ENCODE assay signal across 8 cellular contexts in the genomic region with DNA sequence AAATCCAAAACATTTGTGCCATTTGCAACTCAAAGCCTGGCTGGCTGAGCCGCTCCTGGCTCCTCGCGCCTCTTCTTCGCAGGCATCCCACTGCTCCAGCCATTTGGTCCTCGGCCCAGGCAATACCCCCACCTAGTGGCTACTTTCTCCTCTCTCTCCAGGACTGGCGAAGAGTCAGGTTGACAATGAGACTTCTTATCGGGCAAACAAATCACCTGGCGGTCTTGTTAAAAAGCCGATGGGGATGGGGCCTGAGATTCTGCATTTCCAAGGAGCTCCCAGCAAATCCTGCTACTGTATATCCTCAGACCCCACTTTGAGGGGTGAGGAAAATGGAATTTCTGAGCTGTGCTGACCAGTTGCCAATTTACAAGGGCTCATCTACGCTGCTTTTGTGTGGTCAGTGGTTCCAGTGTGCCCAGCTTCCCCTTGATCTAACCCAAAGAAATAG.
A peak's percentile ranks its signal among the peaks of the same experiment; 100 is the strongest.
DNase-seq lines count a peak whose midpoint lies in the region; ATAC-seq and TF ChIP-seq lines count a peak whose summit lies in the region.

No MANE protein-coding gene starts in this region.

- H3K36me3 Mint-ChIP-seq in nephron (ENCODE audit: low read depth), result no peaks in the 10 kb centered on the region

- TF ChIP-seq EP300 in SK-N-SH (IDR thresholded peaks at IDR 0.05; ENCODE audit: borderline replicate concordance in 1 of 2, low read depth in 1 of 2, low read length in 1 of 2), result no peak

- no peaks in the 10 kb centered on the region for H3K9me2 ChIP-seq in SK-N-SH

- WGBS in SK-N-SH (ENCODE audit: low lambda C conversion rate), result 10% methylated on average over 10 of the region's 10 CpGs

- H3F3A ChIP-seq in SK-N-SH (replicated peaks; ENCODE audit: insufficient read depth), result no peaks in the 10 kb centered on the region

- in situ Hi-C loops in KBM-7 (cut with MboI; ENCODE audit: low pct_unique_long_range_greater_than_20kb, low sequenced_read_pairs), result no loop called here

- no peaks in the 10 kb centered on the region for H3K79me2 ChIP-seq in SK-N-SH (ENCODE audit: insufficient read depth)

- H3K9me3 Mint-ChIP-seq in nephron, result no peaks in the 10 kb centered on the region

- H3K9me3 ChIP-seq in SK-N-SH, result no peaks in the 10 kb centered on the region

- peaks cover 69% of the 10 kb centered on the region for H3K27me3 Mint-ChIP-seq in nephron (ENCODE audit: low read depth)

- H3K9ac ChIP-seq in SK-N-SH, result no peak overlapping the region

- no peak overlapping the region for H3K4me3 Mint-ChIP-seq in nephron

- no peaks in the 10 kb centered on the region for H3K27me3 ChIP-seq in SK-N-SH (ENCODE audit: insufficient read depth)

- CTCF ChIA-PET in SK-N-SH (lab: Yijun Ruan, JAX), result interaction anchor here (0.7 to 2.9 kb wide), 24 partner anchors 10 to 1178 kb away, joined by 3 to 25 read pairs (median 4); no protein-coding TSS in a partner anchor

- H3K4me2 ChIP-seq in SK-N-SH, result no peak overlapping the region

- DNase-seq in SHP77 (lab: John Stamatoyannopoulos, UW), result peak; percentile 55 to 61
- DNase-seq in SHP77 treated with DMSO at 0.1 percent for 48 hours (lab: John Stamatoyannopoulos, UW), result no peak
- DNase-seq in KBM-7, result peak; percentile 54
- peak; percentile 63 for DNase-seq in SK-N-SH
- no peak for DNase-seq in central memory CD4-positive, alpha-beta T cell

- H4K20me1 ChIP-seq in SK-N-SH (ENCODE audit: insufficient read depth), result no peaks in the 10 kb centered on the region

- no peak overlapping the region for H3K27ac Mint-ChIP-seq in nephron

- no peak overlapping the region; a peak in 1 of 4 replicates for H3K4me3 ChIP-seq in SK-N-SH (ENCODE audit: low read depth in 2 of 2, low read length in 1 of 2)

- POLR2A ChIA-PET in SK-N-SH (lab: Yijun Ruan, JAX), result no interaction called here

- TF ChIP-seq RAD21 in SK-N-SH (IDR thresholded peaks at IDR 0.05; ENCODE audit: low read length), result peak; percentile 69

- no peak overlapping the region for H3K27ac ChIP-seq in SK-N-SH (ENCODE audit: low read depth in 2 of 2, low read length in 1 of 2)

- no peaks in the 10 kb centered on the region for H3K36me3 ChIP-seq in SK-N-SH (replicated peaks in 1 of 2; ENCODE audit: control insufficient read depth in 1 of 2, insufficient read depth in 2 of 2, low read length in 1 of 2)

- ATAC-seq in esophagus mucosa (peak; percentile 66), HG02610 (IDR thresholded peaks at IDR 0.05; ENCODE audit: unreplicated experiment) (no peak)

- no peaks in the 10 kb centered on the region; a peak in 1 of 4 replicates for H3K4me1 ChIP-seq in SK-N-SH (ENCODE audit: control insufficient read depth in 1 of 2, insufficient read depth in 2 of 2, low read depth in 1 of 2, low read length in 1 of 2)

- TF ChIP-seq CTCF in SK-N-SH (IDR thresholded peaks at IDR 0.05) (peak; percentile 77), nephron (IDR thresholded peaks at IDR 0.05; ENCODE audit: unreplicated experiment in 3 of 3) (peak; percentile 72 to 80 (median 80))

- H2AFZ ChIP-seq in SK-N-SH (ENCODE audit: low read depth), result no peak overlapping the region

- peaks cover 2% of the 10 kb centered on the region for H3K4me1 Mint-ChIP-seq in nephron

TF ChIP-seq in SK-N-SH, 30 proteins besides CTCF, POLR2A, EP300 and RAD21 (continues in another document):
- no peak for TF ChIP-seq NRF1 (IDR thresholded peaks at IDR 0.05; ENCODE audit: low read depth, low read length)
- TF ChIP-seq, protein P1, sequence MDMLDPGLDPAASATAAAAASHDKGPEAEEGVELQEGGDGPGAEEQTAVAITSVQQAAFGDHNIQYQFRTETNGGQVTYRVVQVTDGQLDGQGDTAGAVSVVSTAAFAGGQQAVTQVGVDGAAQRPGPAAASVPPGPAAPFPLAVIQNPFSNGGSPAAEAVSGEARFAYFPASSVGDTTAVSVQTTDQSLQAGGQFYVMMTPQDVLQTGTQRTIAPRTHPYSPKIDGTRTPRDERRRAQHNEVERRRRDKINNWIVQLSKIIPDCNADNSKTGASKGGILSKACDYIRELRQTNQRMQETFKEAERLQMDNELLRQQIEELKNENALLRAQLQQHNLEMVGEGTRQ (IDR thresholded peaks at IDR 0.05; ENCODE audit: borderline replicate concordance, low read depth, low read length), result no peak
- TF ChIP-seq USF1 (IDR thresholded peaks at IDR 0.05; ENCODE audit: borderline replicate concordance, low read depth), result no peak
- TF ChIP-seq, protein P2, sequence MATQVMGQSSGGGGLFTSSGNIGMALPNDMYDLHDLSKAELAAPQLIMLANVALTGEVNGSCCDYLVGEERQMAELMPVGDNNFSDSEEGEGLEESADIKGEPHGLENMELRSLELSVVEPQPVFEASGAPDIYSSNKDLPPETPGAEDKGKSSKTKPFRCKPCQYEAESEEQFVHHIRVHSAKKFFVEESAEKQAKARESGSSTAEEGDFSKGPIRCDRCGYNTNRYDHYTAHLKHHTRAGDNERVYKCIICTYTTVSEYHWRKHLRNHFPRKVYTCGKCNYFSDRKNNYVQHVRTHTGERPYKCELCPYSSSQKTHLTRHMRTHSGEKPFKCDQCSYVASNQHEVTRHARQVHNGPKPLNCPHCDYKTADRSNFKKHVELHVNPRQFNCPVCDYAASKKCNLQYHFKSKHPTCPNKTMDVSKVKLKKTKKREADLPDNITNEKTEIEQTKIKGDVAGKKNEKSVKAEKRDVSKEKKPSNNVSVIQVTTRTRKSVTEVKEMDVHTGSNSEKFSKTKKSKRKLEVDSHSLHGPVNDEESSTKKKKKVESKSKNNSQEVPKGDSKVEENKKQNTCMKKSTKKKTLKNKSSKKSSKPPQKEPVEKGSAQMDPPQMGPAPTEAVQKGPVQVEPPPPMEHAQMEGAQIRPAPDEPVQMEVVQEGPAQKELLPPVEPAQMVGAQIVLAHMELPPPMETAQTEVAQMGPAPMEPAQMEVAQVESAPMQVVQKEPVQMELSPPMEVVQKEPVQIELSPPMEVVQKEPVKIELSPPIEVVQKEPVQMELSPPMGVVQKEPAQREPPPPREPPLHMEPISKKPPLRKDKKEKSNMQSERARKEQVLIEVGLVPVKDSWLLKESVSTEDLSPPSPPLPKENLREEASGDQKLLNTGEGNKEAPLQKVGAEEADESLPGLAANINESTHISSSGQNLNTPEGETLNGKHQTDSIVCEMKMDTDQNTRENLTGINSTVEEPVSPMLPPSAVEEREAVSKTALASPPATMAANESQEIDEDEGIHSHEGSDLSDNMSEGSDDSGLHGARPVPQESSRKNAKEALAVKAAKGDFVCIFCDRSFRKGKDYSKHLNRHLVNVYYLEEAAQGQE (IDR thresholded peaks at IDR 0.05; ENCODE audit: low read depth, low read length), result no peak
- TF ChIP-seq, protein P3, sequence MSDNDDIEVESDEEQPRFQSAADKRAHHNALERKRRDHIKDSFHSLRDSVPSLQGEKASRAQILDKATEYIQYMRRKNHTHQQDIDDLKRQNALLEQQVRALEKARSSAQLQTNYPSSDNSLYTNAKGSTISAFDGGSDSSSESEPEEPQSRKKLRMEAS (IDR thresholded peaks at IDR 0.05; ENCODE audit: low read depth), result 0 out of 2 replicates have a peak, but pooled peaks have one; percentile 47
- TF ChIP-seq, protein P4, sequence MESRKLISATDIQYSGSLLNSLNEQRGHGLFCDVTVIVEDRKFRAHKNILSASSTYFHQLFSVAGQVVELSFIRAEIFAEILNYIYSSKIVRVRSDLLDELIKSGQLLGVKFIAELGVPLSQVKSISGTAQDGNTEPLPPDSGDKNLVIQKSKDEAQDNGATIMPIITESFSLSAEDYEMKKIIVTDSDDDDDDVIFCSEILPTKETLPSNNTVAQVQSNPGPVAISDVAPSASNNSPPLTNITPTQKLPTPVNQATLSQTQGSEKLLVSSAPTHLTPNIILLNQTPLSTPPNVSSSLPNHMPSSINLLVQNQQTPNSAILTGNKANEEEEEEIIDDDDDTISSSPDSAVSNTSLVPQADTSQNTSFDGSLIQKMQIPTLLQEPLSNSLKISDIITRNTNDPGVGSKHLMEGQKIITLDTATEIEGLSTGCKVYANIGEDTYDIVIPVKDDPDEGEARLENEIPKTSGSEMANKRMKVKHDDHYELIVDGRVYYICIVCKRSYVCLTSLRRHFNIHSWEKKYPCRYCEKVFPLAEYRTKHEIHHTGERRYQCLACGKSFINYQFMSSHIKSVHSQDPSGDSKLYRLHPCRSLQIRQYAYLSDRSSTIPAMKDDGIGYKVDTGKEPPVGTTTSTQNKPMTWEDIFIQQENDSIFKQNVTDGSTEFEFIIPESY (IDR thresholded peaks at IDR 0.05; ENCODE audit: borderline replicate concordance, low read depth), result no peak
- peak; percentile 40 for TF ChIP-seq SMC3 (IDR thresholded peaks at IDR 0.05; ENCODE audit: low read depth, low read length)
- TF ChIP-seq MXI1 (IDR thresholded peaks at IDR 0.05; ENCODE audit: low read depth, low read length), result no peak
- TF ChIP-seq RXRA (IDR thresholded peaks at IDR 0.05; ENCODE audit: borderline replicate concordance, low read depth), result no peak
- TF ChIP-seq GATA2 (CRISPR knock-in tag; IDR thresholded peaks at IDR 0.05), result no peak
- TF ChIP-seq, protein P5, sequence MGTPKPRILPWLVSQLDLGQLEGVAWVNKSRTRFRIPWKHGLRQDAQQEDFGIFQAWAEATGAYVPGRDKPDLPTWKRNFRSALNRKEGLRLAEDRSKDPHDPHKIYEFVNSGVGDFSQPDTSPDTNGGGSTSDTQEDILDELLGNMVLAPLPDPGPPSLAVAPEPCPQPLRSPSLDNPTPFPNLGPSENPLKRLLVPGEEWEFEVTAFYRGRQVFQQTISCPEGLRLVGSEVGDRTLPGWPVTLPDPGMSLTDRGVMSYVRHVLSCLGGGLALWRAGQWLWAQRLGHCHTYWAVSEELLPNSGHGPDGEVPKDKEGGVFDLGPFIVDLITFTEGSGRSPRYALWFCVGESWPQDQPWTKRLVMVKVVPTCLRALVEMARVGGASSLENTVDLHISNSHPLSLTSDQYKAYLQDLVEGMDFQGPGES (IDR thresholded peaks at IDR 0.05; ENCODE audit: low read depth, low read length), result no peak
- no peak for TF ChIP-seq RFX5 (IDR thresholded peaks at IDR 0.05; ENCODE audit: low read length)
- TF ChIP-seq SIN3A (IDR thresholded peaks at IDR 0.05; ENCODE audit: borderline replicate concordance, low read depth, low read length), result no peak
- TF ChIP-seq FOXM1 (IDR thresholded peaks at IDR 0.05; ENCODE audit: low read depth), result no peak
- TF ChIP-seq RCOR1 (IDR thresholded peaks at IDR 0.05; ENCODE audit: low read length), result no peak

Comparison
In these comparisons a context has a peak if more than half of its experiments do, and no peak if none do; other contexts are left out.
1. DNase-seq: peak in SHP77 (2 of 2), KBM-7 (single experiment) and SK-N-SH (single experiment); none in SHP77 treated with DMSO at 0.1 percent for 48 hours (single experiment) and central memory CD4-positive, alpha-beta T cell (single experiment).